In the genomic region with DNA sequence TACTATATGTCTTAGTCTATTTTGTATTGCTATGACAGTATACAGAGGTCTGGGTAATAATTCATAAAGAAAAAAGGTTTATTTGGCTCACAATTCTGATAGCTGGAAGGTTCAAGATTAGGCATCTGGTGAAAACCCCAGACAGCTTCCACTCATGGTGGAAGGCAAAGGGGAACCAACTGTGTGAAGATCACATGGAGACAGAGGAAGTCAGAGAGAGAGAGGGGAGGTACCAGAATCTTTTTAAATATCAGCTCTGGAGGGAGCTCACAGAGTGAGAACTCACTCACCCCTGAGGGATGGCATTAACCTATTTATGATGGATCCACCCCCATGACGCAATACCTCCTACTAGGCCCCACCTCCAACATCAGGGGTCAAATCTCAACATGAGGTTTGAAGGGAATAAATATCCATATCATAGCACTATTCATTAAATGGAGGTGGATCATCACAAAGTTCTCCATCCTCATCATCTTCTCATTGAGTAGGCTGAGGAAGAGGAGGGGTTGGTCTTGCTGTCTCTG, we compare ENCODE assay signal across 14 cellular contexts.
DNase-seq lines count a peak whose midpoint lies in the region; ATAC-seq and TF ChIP-seq lines count a peak whose summit lies in the region.
"Had no signal": no experiment of that assay in that cellular context is flagged by ENCODE, and none has a peak within 500 bp of the region (broad histone marks: within the 10 kb centered on the region; RNA-seq: fewer than 3 reads in every experiment).

No MANE protein-coding gene starts in this region.

- H3K27ac ChIP-seq in foreskin keratinocyte (peak overlapping the region; percentile 3), substantia nigra (ENCODE audit: low read depth, low read length, poor library complexity, severe bottlenecking) (no peak overlapping the region)
- H3K27ac ChIP-seq: C4-2B had no signal

- no peak for ATAC-seq in activated T-cell treated with anti-CD3 and anti-CD28 coated beads, Interleukin-2, amount 50 U/mL, for 72 hours (replicated peaks in 1 of 2)
- ATAC-seq in foreskin keratinocyte (no peak), Right ventricle myocardium inferior (no peak)
- ATAC-seq: GM12878 had no signal

- peaks cover 0 to 3% of the 10 kb centered on the region in 2 donors for H3K9me3 Mint-ChIP-seq in activated T-cell treated with anti-CD3 and anti-CD28 coated beads, Interleukin-2, amount 50 U/mL, for 72 hours

- H3K27ac Mint-ChIP-seq in activated T-cell treated with anti-CD3 and anti-CD28 coated beads, Interleukin-2, amount 50 U/mL, for 72 hours, result peak overlapping the region; percentile 73
- H3K27ac Mint-ChIP-seq: CD4-positive, alpha-beta memory T cell had no signal

- no peaks in the 10 kb centered on the region for H3K27me3 Mint-ChIP-seq in activated T-cell treated with anti-CD3 and anti-CD28 coated beads, Interleukin-2, amount 50 U/mL, for 72 hours (ENCODE audit: low read depth)

- TF ChIP-seq CTCF in foreskin keratinocyte (conservative IDR thresholded peaks at IDR 0.05), result no peak

- no peaks in the 10 kb centered on the region for H3K36me3 Mint-ChIP-seq in activated T-cell treated with anti-CD3 and anti-CD28 coated beads, Interleukin-2, amount 50 U/mL, for 72 hours (ENCODE audit: insufficient read depth in 2 of 2)
- H3K36me3 Mint-ChIP-seq: CD4-positive, alpha-beta memory T cell had no signal

- no peaks in the 10 kb centered on the region for H3K4me1 ChIP-seq in foreskin keratinocyte
- H3K4me1 ChIP-seq: BE2C, HAP-1 had no signal

- no peak for DNase-seq in activated T-cell treated with anti-CD3 and anti-CD28 coated beads, Interleukin-2, amount 50 U/mL, for 72 hours
- no peak for DNase-seq in activated T-cell treated with anti-CD3 and anti-CD28 coated beads, Interleukin-2, amount 50 U/mL, for 48 hours
- peak; percentile 34 for DNase-seq in NCI-H69 (lab: John Stamatoyannopoulos, UW)
- DNase-seq in foreskin keratinocyte, result no peak
- no peak for DNase-seq in substantia nigra (lab: John Stamatoyannopoulos, UW)
- no peak for DNase-seq in Right ventricle myocardium inferior (ENCODE audit: missing footprints)
- no peak for DNase-seq in middle frontal gyrus (ENCODE audit: extremely low spot score, low spot score)
- DNase-seq: BE2C; CD4-positive, alpha-beta memory T cell; DMS79; GOT3 had no signal

- no peaks in the 10 kb centered on the region for H3K27me3 ChIP-seq in foreskin keratinocyte
- H3K27me3 ChIP-seq: BE2C had no signal

- no peaks in the 10 kb centered on the region for H3K4me1 Mint-ChIP-seq in activated T-cell treated with anti-CD3 and anti-CD28 coated beads, Interleukin-2, amount 50 U/mL, for 72 hours (ENCODE audit: low read depth)

- no peak overlapping the region for H3K4me3 Mint-ChIP-seq in activated T-cell treated with anti-CD3 and anti-CD28 coated beads, Interleukin-2, amount 50 U/mL, for 72 hours
- H3K4me3 Mint-ChIP-seq: CD4-positive, alpha-beta memory T cell had no signal

- intact Hi-C loops in Right ventricle myocardium inferior (cut with DNase I), result no loop called here
